1 cellular context compared by ENCODE assay signal in the genomic region with DNA sequence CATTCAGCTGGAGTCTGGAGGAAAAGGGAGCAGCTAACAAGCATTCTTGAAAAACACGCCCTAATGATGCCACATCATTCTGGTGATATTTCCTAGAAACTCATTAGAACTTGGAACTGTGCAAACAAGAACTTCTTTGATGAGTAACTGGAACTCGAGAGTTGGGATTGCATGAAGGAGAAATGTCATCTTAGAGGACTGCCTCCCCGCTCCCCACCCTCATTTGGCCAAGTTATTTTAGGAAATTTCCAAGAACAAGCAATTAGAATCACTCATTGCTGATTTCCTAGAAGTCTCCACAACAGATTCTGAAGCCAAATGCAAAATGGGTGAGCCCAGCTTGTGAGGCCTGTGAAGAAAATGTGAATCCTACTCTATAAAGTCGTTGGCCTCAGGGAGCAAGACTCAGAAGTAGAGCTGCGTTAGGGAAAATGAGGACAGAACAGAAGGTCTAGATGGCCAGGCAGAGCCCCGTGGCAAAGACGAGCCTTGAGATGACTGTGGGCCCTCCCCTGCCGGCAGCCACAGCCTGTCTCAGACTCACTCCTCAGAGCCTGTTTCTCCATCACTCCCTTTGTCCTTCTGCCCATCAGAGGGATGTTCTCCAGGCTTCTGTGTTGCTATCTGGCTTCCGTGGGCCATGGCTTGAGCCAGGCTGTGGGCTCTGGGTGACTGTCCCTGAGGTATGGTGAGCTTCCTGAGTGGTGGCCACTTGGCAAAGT.
TF ChIP-seq lines count a peak whose summit lies in the region.

No MANE protein-coding gene starts in this region.

TF ChIP-seq in K562, 482 proteins besides CTCF, POLR2A, EP300 and RAD21 (continued from another document and continues in another):
- TF ChIP-seq GATAD2A (IDR thresholded peaks at IDR 0.05) (no peak), SETDB1 (IDR thresholded peaks at IDR 0.05; ENCODE audit: low read length) (no peak), PTRF (tag; IDR thresholded peaks at IDR 0.05) (no peak), MEF2D (tag; conservative IDR thresholded peaks at IDR 0.05; ENCODE audit: low read depth) (0 out of 2 replicates have a peak, but pooled peaks have one; percentile 39), ZNF766 (CRISPR knock-in tag; conservative IDR thresholded peaks at IDR 0.05) (0 out of 2 replicates have a peak, but pooled peaks have one; percentile 24), OTX1 (CRISPR knock-in tag; IDR thresholded peaks at IDR 0.05) (no peak), PPARD (CRISPR knock-in tag; IDR thresholded peaks at IDR 0.05) (no peak), ZNF707 (CRISPR knock-in tag; conservative IDR thresholded peaks at IDR 0.05) (no peak), ZZZ3 (IDR thresholded peaks at IDR 0.05) (no peak), TBL1XR1 (IDR thresholded peaks at IDR 0.05; ENCODE audit: low read length in 2 of 2) (peak in 1 of 2 experiments; percentile 58; a peak in 2 of 4 replicates), ARNT (IDR thresholded peaks at IDR 0.05) (no peak), SRSF1 (IDR thresholded peaks at IDR 0.05; ENCODE audit: low read depth, low read length) (no peak), HNRNPLL (IDR thresholded peaks at IDR 0.05; ENCODE audit: low read depth, low read length, poor library complexity, severe bottlenecking) (no peak), HDGF (IDR thresholded peaks at IDR 0.05) (no peak), NFIC (IDR thresholded peaks at IDR 0.05) (no peak), ESRRB (CRISPR knock-in tag; IDR thresholded peaks at IDR 0.05; ENCODE audit: borderline replicate concordance) (no peak), ZNF354B (CRISPR knock-in tag; IDR thresholded peaks at IDR 0.05) (no peak), E2F3 (CRISPR knock-in tag; IDR thresholded peaks at IDR 0.05) (no peak), SAFB (IDR thresholded peaks at IDR 0.05; ENCODE audit: borderline replicate concordance, low read depth, low read length) (no peak), NFYB (IDR thresholded peaks at IDR 0.05; ENCODE audit: extremely low read depth, insufficient read length) (no peak), XRCC5 (IDR thresholded peaks at IDR 0.05; ENCODE audit: low read depth, low read length) (no peak), ZNF311 (CRISPR knock-in tag; IDR thresholded peaks at IDR 0.05) (no peak), BMI1 (IDR thresholded peaks at IDR 0.05; ENCODE audit: low read length) (no peak), KLF13 (tag; IDR thresholded peaks at IDR 0.05; ENCODE audit: borderline replicate concordance, low read depth) (no peak), ZNF551 (CRISPR knock-in tag; IDR thresholded peaks at IDR 0.05) (no peak), ZNF121 (CRISPR knock-in tag; conservative IDR thresholded peaks at IDR 0.05) (no peak), PHTF2 (CRISPR knock-in tag; IDR thresholded peaks at IDR 0.05) (no peak), HNRNPK (IDR thresholded peaks at IDR 0.05; ENCODE audit: low read depth, low read length, poor library complexity, severe bottlenecking) (no peak), RHOXF2B (CRISPR knock-in tag; conservative IDR thresholded peaks at IDR 0.05) (no peak), RNF2 (IDR thresholded peaks at IDR 0.05) (no peak), DIDO1 (tag; IDR thresholded peaks at IDR 0.05; ENCODE audit: low read depth) (no peak), ZNF282 (CRISPR knock-in tag; IDR thresholded peaks at IDR 0.05) (no peak), CHD2 (IDR thresholded peaks at IDR 0.05; ENCODE audit: low read depth, low read length) (no peak), CBFB (CRISPR knock-in tag; IDR thresholded peaks at IDR 0.05) (no peak), MCM5 (IDR thresholded peaks at IDR 0.05; ENCODE audit: low read depth) (no peak), CC2D1A (IDR thresholded peaks at IDR 0.05) (0 out of 2 replicates have a peak, but pooled peaks have one; percentile 37), ZKSCAN3 (CRISPR knock-in tag; IDR thresholded peaks at IDR 0.05) (no peak), FOXA1 (IDR thresholded peaks at IDR 0.05; ENCODE audit: borderline replicate concordance) (0 out of 2 replicates have a peak, but pooled peaks have one; percentile 24), TCF7 (IDR thresholded peaks at IDR 0.05; ENCODE audit: borderline replicate concordance) (no peak), STAG1 (CRISPR knock-in tag; IDR thresholded peaks at IDR 0.05; ENCODE audit: borderline replicate concordance) (no peak), HDAC6 (IDR thresholded peaks at IDR 0.05; ENCODE audit: low read depth, low read length) (no peak), TAF15 (IDR thresholded peaks at IDR 0.05; ENCODE audit: low read depth, low read length) (no peak), ZNF212 (CRISPR knock-in tag; IDR thresholded peaks at IDR 0.05) (no peak)
- TF ChIP-seq, protein P1, sequence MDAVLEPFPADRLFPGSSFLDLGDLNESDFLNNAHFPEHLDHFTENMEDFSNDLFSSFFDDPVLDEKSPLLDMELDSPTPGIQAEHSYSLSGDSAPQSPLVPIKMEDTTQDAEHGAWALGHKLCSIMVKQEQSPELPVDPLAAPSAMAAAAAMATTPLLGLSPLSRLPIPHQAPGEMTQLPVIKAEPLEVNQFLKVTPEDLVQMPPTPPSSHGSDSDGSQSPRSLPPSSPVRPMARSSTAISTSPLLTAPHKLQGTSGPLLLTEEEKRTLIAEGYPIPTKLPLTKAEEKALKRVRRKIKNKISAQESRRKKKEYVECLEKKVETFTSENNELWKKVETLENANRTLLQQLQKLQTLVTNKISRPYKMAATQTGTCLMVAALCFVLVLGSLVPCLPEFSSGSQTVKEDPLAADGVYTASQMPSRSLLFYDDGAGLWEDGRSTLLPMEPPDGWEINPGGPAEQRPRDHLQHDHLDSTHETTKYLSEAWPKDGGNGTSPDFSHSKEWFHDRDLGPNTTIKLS (IDR thresholded peaks at IDR 0.05; ENCODE audit: borderline replicate concordance, low read depth): peak; percentile 56; the same call in 1 of the 2 replicates
- TF ChIP-seq, protein P2, sequence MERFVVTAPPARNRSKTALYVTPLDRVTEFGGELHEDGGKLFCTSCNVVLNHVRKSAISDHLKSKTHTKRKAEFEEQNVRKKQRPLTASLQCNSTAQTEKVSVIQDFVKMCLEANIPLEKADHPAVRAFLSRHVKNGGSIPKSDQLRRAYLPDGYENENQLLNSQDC (CRISPR knock-in tag; IDR thresholded peaks at IDR 0.05): no peak
- TF ChIP-seq, protein P3, sequence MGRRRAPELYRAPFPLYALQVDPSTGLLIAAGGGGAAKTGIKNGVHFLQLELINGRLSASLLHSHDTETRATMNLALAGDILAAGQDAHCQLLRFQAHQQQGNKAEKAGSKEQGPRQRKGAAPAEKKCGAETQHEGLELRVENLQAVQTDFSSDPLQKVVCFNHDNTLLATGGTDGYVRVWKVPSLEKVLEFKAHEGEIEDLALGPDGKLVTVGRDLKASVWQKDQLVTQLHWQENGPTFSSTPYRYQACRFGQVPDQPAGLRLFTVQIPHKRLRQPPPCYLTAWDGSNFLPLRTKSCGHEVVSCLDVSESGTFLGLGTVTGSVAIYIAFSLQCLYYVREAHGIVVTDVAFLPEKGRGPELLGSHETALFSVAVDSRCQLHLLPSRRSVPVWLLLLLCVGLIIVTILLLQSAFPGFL (CRISPR knock-in tag; IDR thresholded peaks at IDR 0.05): no peak
- TF ChIP-seq, protein P4, sequence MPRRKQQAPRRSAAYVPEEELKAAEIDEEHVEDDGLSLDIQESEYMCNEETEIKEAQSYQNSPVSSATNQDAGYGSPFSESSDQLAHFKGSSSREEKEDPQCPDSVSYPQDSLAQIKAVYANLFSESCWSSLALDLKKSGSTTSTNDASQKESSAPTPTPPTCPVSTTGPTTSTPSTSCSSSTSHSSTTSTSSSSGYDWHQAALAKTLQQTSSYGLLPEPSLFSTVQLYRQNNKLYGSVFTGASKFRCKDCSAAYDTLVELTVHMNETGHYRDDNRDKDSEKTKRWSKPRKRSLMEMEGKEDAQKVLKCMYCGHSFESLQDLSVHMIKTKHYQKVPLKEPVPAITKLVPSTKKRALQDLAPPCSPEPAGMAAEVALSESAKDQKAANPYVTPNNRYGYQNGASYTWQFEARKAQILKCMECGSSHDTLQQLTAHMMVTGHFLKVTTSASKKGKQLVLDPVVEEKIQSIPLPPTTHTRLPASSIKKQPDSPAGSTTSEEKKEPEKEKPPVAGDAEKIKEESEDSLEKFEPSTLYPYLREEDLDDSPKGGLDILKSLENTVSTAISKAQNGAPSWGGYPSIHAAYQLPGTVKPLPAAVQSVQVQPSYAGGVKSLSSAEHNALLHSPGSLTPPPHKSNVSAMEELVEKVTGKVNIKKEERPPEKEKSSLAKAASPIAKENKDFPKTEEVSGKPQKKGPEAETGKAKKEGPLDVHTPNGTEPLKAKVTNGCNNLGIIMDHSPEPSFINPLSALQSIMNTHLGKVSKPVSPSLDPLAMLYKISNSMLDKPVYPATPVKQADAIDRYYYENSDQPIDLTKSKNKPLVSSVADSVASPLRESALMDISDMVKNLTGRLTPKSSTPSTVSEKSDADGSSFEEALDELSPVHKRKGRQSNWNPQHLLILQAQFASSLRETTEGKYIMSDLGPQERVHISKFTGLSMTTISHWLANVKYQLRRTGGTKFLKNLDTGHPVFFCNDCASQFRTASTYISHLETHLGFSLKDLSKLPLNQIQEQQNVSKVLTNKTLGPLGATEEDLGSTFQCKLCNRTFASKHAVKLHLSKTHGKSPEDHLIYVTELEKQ (CRISPR knock-in tag; IDR thresholded peaks at IDR 0.05): no peak
- TF ChIP-seq, protein P5, sequence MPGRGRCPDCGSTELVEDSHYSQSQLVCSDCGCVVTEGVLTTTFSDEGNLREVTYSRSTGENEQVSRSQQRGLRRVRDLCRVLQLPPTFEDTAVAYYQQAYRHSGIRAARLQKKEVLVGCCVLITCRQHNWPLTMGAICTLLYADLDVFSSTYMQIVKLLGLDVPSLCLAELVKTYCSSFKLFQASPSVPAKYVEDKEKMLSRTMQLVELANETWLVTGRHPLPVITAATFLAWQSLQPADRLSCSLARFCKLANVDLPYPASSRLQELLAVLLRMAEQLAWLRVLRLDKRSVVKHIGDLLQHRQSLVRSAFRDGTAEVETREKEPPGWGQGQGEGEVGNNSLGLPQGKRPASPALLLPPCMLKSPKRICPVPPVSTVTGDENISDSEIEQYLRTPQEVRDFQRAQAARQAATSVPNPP (IDR thresholded peaks at IDR 0.05; ENCODE audit: borderline replicate concordance, insufficient read depth, insufficient read length): no peak
- TF ChIP-seq, protein P6, sequence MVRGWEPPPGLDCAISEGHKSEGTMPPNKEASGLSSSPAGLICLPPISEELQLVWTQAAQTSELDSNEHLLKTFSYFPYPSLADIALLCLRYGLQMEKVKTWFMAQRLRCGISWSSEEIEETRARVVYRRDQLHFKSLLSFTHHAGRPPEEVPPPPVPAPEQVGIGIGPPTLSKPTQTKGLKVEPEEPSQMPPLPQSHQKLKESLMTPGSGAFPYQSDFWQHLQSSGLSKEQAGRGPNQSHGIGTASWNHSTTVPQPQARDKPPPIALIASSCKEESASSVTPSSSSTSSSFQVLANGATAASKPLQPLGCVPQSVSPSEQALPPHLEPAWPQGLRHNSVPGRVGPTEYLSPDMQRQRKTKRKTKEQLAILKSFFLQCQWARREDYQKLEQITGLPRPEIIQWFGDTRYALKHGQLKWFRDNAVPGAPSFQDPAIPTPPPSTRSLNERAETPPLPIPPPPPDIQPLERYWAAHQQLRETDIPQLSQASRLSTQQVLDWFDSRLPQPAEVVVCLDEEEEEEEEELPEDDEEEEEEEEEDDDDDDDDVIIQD (CRISPR knock-in tag; IDR thresholded peaks at IDR 0.05): no peak
- TF ChIP-seq, protein P7, sequence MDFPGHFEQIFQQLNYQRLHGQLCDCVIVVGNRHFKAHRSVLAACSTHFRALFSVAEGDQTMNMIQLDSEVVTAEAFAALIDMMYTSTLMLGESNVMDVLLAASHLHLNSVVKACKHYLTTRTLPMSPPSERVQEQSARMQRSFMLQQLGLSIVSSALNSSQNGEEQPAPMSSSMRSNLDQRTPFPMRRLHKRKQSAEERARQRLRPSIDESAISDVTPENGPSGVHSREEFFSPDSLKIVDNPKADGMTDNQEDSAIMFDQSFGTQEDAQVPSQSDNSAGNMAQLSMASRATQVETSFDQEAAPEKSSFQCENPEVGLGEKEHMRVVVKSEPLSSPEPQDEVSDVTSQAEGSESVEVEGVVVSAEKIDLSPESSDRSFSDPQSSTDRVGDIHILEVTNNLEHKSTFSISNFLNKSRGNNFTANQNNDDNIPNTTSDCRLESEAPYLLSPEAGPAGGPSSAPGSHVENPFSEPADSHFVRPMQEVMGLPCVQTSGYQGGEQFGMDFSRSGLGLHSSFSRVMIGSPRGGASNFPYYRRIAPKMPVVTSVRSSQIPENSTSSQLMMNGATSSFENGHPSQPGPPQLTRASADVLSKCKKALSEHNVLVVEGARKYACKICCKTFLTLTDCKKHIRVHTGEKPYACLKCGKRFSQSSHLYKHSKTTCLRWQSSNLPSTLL (IDR thresholded peaks at IDR 0.05): 0 out of 2 replicates have a peak, but pooled peaks have one; percentile 27
- TF ChIP-seq, protein P8, sequence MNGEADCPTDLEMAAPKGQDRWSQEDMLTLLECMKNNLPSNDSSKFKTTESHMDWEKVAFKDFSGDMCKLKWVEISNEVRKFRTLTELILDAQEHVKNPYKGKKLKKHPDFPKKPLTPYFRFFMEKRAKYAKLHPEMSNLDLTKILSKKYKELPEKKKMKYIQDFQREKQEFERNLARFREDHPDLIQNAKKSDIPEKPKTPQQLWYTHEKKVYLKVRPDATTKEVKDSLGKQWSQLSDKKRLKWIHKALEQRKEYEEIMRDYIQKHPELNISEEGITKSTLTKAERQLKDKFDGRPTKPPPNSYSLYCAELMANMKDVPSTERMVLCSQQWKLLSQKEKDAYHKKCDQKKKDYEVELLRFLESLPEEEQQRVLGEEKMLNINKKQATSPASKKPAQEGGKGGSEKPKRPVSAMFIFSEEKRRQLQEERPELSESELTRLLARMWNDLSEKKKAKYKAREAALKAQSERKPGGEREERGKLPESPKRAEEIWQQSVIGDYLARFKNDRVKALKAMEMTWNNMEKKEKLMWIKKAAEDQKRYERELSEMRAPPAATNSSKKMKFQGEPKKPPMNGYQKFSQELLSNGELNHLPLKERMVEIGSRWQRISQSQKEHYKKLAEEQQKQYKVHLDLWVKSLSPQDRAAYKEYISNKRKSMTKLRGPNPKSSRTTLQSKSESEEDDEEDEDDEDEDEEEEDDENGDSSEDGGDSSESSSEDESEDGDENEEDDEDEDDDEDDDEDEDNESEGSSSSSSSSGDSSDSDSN (IDR thresholded peaks at IDR 0.05; ENCODE audit: borderline replicate concordance in 1 of 2, low read depth in 2 of 2, low read length in 2 of 2): no peak
- TF ChIP-seq, protein P9, sequence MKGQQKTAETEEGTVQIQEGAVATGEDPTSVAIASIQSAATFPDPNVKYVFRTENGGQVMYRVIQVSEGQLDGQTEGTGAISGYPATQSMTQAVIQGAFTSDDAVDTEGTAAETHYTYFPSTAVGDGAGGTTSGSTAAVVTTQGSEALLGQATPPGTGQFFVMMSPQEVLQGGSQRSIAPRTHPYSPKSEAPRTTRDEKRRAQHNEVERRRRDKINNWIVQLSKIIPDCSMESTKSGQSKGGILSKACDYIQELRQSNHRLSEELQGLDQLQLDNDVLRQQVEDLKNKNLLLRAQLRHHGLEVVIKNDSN (CRISPR knock-in tag; IDR thresholded peaks at IDR 0.05): no peak
- TF ChIP-seq, protein P10, sequence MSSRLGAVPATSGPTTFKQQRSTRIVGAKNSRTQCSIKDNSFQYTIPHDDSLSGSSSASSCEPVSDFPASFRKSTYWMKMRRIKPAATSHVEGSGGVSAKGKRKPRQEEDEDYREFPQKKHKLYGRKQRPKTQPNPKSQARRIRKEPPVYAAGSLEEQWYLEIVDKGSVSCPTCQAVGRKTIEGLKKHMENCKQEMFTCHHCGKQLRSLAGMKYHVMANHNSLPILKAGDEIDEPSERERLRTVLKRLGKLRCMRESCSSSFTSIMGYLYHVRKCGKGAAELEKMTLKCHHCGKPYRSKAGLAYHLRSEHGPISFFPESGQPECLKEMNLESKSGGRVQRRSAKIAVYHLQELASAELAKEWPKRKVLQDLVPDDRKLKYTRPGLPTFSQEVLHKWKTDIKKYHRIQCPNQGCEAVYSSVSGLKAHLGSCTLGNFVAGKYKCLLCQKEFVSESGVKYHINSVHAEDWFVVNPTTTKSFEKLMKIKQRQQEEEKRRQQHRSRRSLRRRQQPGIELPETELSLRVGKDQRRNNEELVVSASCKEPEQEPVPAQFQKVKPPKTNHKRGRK (tag; IDR thresholded peaks at IDR 0.05): no peak
